In genomic region chr4:152348670-152349069, GRCh38 we compare ENCODE assay signal across 10 cellular contexts.
DNase-seq lines count a peak whose midpoint lies in the region; ATAC-seq, FAIRE-seq and TF ChIP-seq lines count a peak whose summit lies in the region.
"Had no signal": no experiment of that assay in that cellular context is flagged by ENCODE, and none has a peak within 500 bp of the region (broad histone marks: within the 10 kb centered on the region; RNA-seq: fewer than 3 reads in every experiment).

No MANE protein-coding gene starts in this region.

- peak; percentile 5 for DNase-seq in AG08395 (ENCODE audit: low spot score)
- peak; percentile 1 for DNase-seq in GDM1 (lab: John Stamatoyannopoulos, UW)
- peak; percentile 47 for DNase-seq in NCI-H69 (lab: John Stamatoyannopoulos, UW)
- peak; percentile 26 for DNase-seq in fibroblast of villous mesenchyme (ENCODE audit: low read depth)
- DNase-seq in kidney glomerular epithelial cell (lab: John Stamatoyannopoulos, UW), result no peak
- DNase-seq in frontal cortex (ENCODE audit: low spot score in 2 of 2), result no peak
- DNase-seq in activated effector memory CD4-positive, alpha-beta T cell treated with Interleukin-2 at 50 U/mL for 16 hours, result no peak
- DNase-seq: activated T-cell treated with anti-CD3 and anti-CD28 coated beads, Interleukin-2, amount 50 U/mL, for 72 hours had no signal

- FAIRE-seq in frontal cortex (lab: Jason Lieb, UNC), result no peak

- no peak overlapping the region for H3K4me3 ChIP-seq in fibroblast of villous mesenchyme (ENCODE audit: low read depth, low read length)
- H3K4me3 ChIP-seq: SJSA1 had no signal

- no peak for TF ChIP-seq CTCF in fibroblast of villous mesenchyme (IDR thresholded peaks at IDR 0.05; ENCODE audit: insufficient read depth, low read depth, low read length)

- ATAC-seq in HG03097 (IDR thresholded peaks at IDR 0.05; ENCODE audit: low FRiP score, unreplicated experiment), result no peak
- ATAC-seq: activated T-cell treated with anti-CD3 and anti-CD28 coated beads, Interleukin-2, amount 50 U/mL, for 72 hours had no signal

Comparison
In these comparisons a context has a peak if more than half of its experiments do, and no peak if none do; other contexts are left out.
1. DNase-seq: peak in AG08395 (single experiment), GDM1 (single experiment), NCI-H69 (single experiment) and fibroblast of villous mesenchyme (single experiment); none in kidney glomerular epithelial cell (single experiment), frontal cortex (0 of 2) and activated effector memory CD4-positive, alpha-beta T cell treated with Interleukin-2 at 50 U/mL for 16 hours (single experiment).